1 cellular context compared by ENCODE assay signal in genomic region chr3:116059421-116060096, GRCh38.
TF ChIP-seq lines count a peak whose summit lies in the region.

No MANE protein-coding gene starts in this region.

TF ChIP-seq in HEK293, 187 proteins besides CTCF, POLR2A, EP300 and RAD21 (continued from another document):
- no peak for TF ChIP-seq ZBTB44 (tag by site-specific recombination; IDR thresholded peaks at IDR 0.05)
- TF ChIP-seq ZSCAN18 (tag by site-specific recombination; IDR thresholded peaks at IDR 0.05) = no peak
- TF ChIP-seq ZNF211 (tag by site-specific recombination; IDR thresholded peaks at IDR 0.05; ENCODE audit: low read depth) = no peak
- TF ChIP-seq SP7 (tag by site-specific recombination; IDR thresholded peaks at IDR 0.05) = 0 out of 2 replicates have a peak, but pooled peaks have one; percentile 18
- TF ChIP-seq ZNF629 (tag by site-specific recombination; IDR thresholded peaks at IDR 0.05) = peak; percentile 60; the same call in 1 of the 2 replicates
- TF ChIP-seq SP2 (tag by site-specific recombination; IDR thresholded peaks at IDR 0.05) = peak; percentile 45
- TF ChIP-seq ZNF366 (tag by site-specific recombination; conservative IDR thresholded peaks at IDR 0.05) = peak; percentile 73
- TF ChIP-seq TRIM28 (IDR thresholded peaks at IDR 0.05; ENCODE audit: borderline replicate concordance, low read length) = peak; percentile 90
- peak; percentile 46; the same call in 1 of the 2 replicates for TF ChIP-seq ZIC2 (tag by site-specific recombination; IDR thresholded peaks at IDR 0.05)
- TF ChIP-seq ZNF292 (tag by site-specific recombination; IDR thresholded peaks at IDR 0.05; ENCODE audit: borderline replicate concordance, low read depth) = no peak
- no peak for TF ChIP-seq ZNF677 (tag by site-specific recombination; IDR thresholded peaks at IDR 0.05)
- TF ChIP-seq ZEB2 (tag by site-specific recombination; IDR thresholded peaks at IDR 0.05) = no peak
- TF ChIP-seq ZNF777 (tag by site-specific recombination; IDR thresholded peaks at IDR 0.05; ENCODE audit: borderline replicate concordance) = no peak
- TF ChIP-seq ZSCAN30 (tag by site-specific recombination; IDR thresholded peaks at IDR 0.05) = 0 out of 2 replicates have a peak, but pooled peaks have one; percentile 26
- no peak for TF ChIP-seq ZNF404 (tag by site-specific recombination; IDR thresholded peaks at IDR 0.05)
- no peak for TF ChIP-seq ZNF350 (tag by site-specific recombination; IDR thresholded peaks at IDR 0.05)
- TF ChIP-seq ZNF626 (tag by site-specific recombination; IDR thresholded peaks at IDR 0.05) = no peak
- peak; percentile 83 for TF ChIP-seq HIC1 (tag by site-specific recombination; IDR thresholded peaks at IDR 0.05)
- TF ChIP-seq ZBTB1 (tag by site-specific recombination; IDR thresholded peaks at IDR 0.05) = no peak
- TF ChIP-seq ZNF660 (tag by site-specific recombination; IDR thresholded peaks at IDR 0.05) = 0 out of 2 replicates have a peak, but pooled peaks have one; percentile 24
- TF ChIP-seq MZF1 (tag by site-specific recombination; IDR thresholded peaks at IDR 0.05; ENCODE audit: borderline replicate concordance) = peak; percentile 81; the same call in 1 of the 2 replicates
